ENCODE assay signal across 21 cellular contexts in genomic region chr9:35287986-35288515, GRCh38.
DNase-seq lines count a peak whose midpoint lies in the region; ATAC-seq and TF ChIP-seq lines count a peak whose summit lies in the region.
"Had no signal": no experiment of that assay in that cellular context is flagged by ENCODE, and none has a peak within 500 bp of the region (broad histone marks: within the 10 kb centered on the region; RNA-seq: fewer than 3 reads in every experiment).

No MANE protein-coding gene starts in this region.

- peaks cover 25 to 39% of the 10 kb centered on the region in 2 donors for H3K27me3 Mint-ChIP-seq in natural killer cell treated with Interleukin-12 subunit alpha and Interleukin-12 subunit beta and Interleukin-15 and Interleukin-18, amount 100 ng/mL, for 72 hours

- H3K4me1 Mint-ChIP-seq in natural killer cell treated with Interleukin-12 subunit alpha and Interleukin-12 subunit beta and Interleukin-15 and Interleukin-18, amount 100 ng/mL, for 72 hours (ENCODE audit: low read depth in 2 of 2), result no peaks in the 10 kb centered on the region

- no peaks in the 10 kb centered on the region for H3K9me3 Mint-ChIP-seq in natural killer cell treated with Interleukin-12 subunit alpha and Interleukin-12 subunit beta and Interleukin-15 and Interleukin-18, amount 100 ng/mL, for 72 hours
- H3K9me3 Mint-ChIP-seq: activated CD4-positive, alpha-beta memory T cell treated with anti-CD3 and anti-CD28 coated beads for 36 hours; activated naive CD8-positive, alpha-beta T cell treated with anti-CD3 and anti-CD28 coated beads, Interleukin-2, amount 50 U/mL, for 24 hours had no signal

- H3K27ac ChIP-seq in left ventricle myocardium inferior (replicated peaks), result no peak overlapping the region
- H3K27ac ChIP-seq: gastroesophageal sphincter, ovary, right atrium auricular region, upper lobe of left lung had no signal

- ATAC-seq in natural killer cell treated with Interleukin-12 subunit alpha and Interleukin-12 subunit beta and Interleukin-15 and Interleukin-18, amount 100 ng/mL, for 72 hours, result no peak
- no peak for ATAC-seq in GM21723 (IDR thresholded peaks at IDR 0.05; ENCODE audit: unreplicated experiment)
- ATAC-seq: activated naive CD8-positive, alpha-beta T cell treated with anti-CD3 and anti-CD28 coated beads, Interleukin-2, amount 50 U/mL, for 24 hours; gastroesophageal sphincter had no signal

- H3K4me1 ChIP-seq in left ventricle myocardium inferior, result peaks cover 17% of the 10 kb centered on the region
- H3K4me1 ChIP-seq: right atrium auricular region had no signal

- no peak overlapping the region for H3K4me3 Mint-ChIP-seq in natural killer cell treated with Interleukin-12 subunit alpha and Interleukin-12 subunit beta and Interleukin-15 and Interleukin-18, amount 100 ng/mL, for 72 hours
- H3K4me3 Mint-ChIP-seq: activated CD4-positive, alpha-beta memory T cell treated with anti-CD3 and anti-CD28 coated beads for 36 hours; activated naive CD8-positive, alpha-beta T cell treated with anti-CD3 and anti-CD28 coated beads, Interleukin-2, amount 50 U/mL, for 24 hours had no signal

- no peak for TF ChIP-seq CTCF in left ventricle myocardium inferior (IDR thresholded peaks at IDR 0.05; ENCODE audit: borderline replicate concordance)

- H3K9me3 ChIP-seq in left ventricle myocardium inferior (replicated peaks), result no peaks in the 10 kb centered on the region
- H3K9me3 ChIP-seq: gastroesophageal sphincter, ovary, right atrium auricular region, upper lobe of left lung had no signal

- H3K36me3 ChIP-seq in left ventricle myocardium inferior, result no peaks in the 10 kb centered on the region
- H3K36me3 ChIP-seq: gastroesophageal sphincter, ovary, right atrium auricular region, upper lobe of left lung had no signal

- no peak overlapping the region for H3K27ac Mint-ChIP-seq in natural killer cell treated with Interleukin-12 subunit alpha and Interleukin-12 subunit beta and Interleukin-15 and Interleukin-18, amount 100 ng/mL, for 72 hours
- H3K27ac Mint-ChIP-seq: activated CD4-positive, alpha-beta memory T cell treated with anti-CD3 and anti-CD28 coated beads for 36 hours; activated naive CD8-positive, alpha-beta T cell treated with anti-CD3 and anti-CD28 coated beads, Interleukin-2, amount 50 U/mL, for 24 hours had no signal

- H3K27me3 ChIP-seq in left ventricle myocardium inferior (ENCODE audit: low read depth), result no peaks in the 10 kb centered on the region
- H3K27me3 ChIP-seq: gastroesophageal sphincter, ovary, right atrium auricular region, upper lobe of left lung had no signal

- H3K36me3 Mint-ChIP-seq in natural killer cell treated with Interleukin-12 subunit alpha and Interleukin-12 subunit beta and Interleukin-15 and Interleukin-18, amount 100 ng/mL, for 72 hours, result no peaks in the 10 kb centered on the region
- H3K36me3 Mint-ChIP-seq: activated CD4-positive, alpha-beta memory T cell treated with anti-CD3 and anti-CD28 coated beads for 36 hours had no signal

- H3K4me3 ChIP-seq in left ventricle myocardium inferior, result no peak overlapping the region
- H3K4me3 ChIP-seq: gastroesophageal sphincter, ovary, right atrium auricular region, upper lobe of left lung had no signal

- intact Hi-C loops in left ventricle myocardium inferior (cut with micrococcal nuclease), result no loop called here

- peak; percentile 27 for DNase-seq in AG08395 (ENCODE audit: low spot score)
- DNase-seq in HPDE6-E6E7 (ENCODE audit: extremely low spot score), result peak; percentile 61
- peak; percentile 21 for DNase-seq in dermis blood vessel endothelial cell
- DNase-seq in kidney tubule cell (ENCODE audit: low spot score), result peak; percentile 53
- no peak for DNase-seq in natural killer cell treated with Interleukin-12 subunit alpha and Interleukin-12 subunit beta and Interleukin-15 and Interleukin-18, amount 100 ng/mL, for 72 hours (ENCODE audit: low spot score)
- DNase-seq in NK-92 (lab: John Stamatoyannopoulos, UW; ENCODE audit: unreplicated experiment), result no peak
- DNase-seq in left ventricle myocardium inferior, result no peak
- DNase-seq: activated CD4-positive, alpha-beta memory T cell treated with anti-CD3 and anti-CD28 coated beads for 36 hours; activated effector memory CD4-positive, alpha-beta T cell treated with anti-CD3 and anti-CD28 coated beads, Interleukin-2, amount 50 U/mL, for 16 hours; activated naive CD8-positive, alpha-beta T cell treated with anti-CD3 and anti-CD28 coated beads, Interleukin-2, amount 50 U/mL, for 24 hours; C1 segment of cervical spinal cord; Calu3; cortex of kidney; KBM-7; NCI-H187; NCI-H69; ovary; upper lobe of left lung had no signal

Comparison
In these comparisons a context has a peak if more than half of its experiments do, and no peak if none do; other contexts are left out.
1. DNase-seq: peak in AG08395 (single experiment), HPDE6-E6E7 (single experiment), dermis blood vessel endothelial cell (single experiment) and kidney tubule cell (single experiment); none in natural killer cell treated with Interleukin-12 subunit alpha and Interleukin-12 subunit beta and Interleukin-15 and Interleukin-18, amount 100 ng/mL, for 72 hours (single experiment), NK-92 (single experiment) and left ventricle myocardium inferior (single experiment).